ENCODE assay signal across 1 cellular context in genomic region chr14:71362920-71363584, GRCh38.
TF ChIP-seq lines count a peak whose summit lies in the region.

No MANE protein-coding gene starts in this region.

TF ChIP-seq in K562, 482 proteins besides CTCF, POLR2A, EP300 and RAD21 (continued from another document):
- no peak for TF ChIP-seq ZNF589 (CRISPR knock-in tag; IDR thresholded peaks at IDR 0.05; ENCODE audit: low read depth)
- TF ChIP-seq TSHZ1 (CRISPR knock-in tag; IDR thresholded peaks at IDR 0.05): no peak
- TF ChIP-seq KDM1A (IDR thresholded peaks at IDR 0.05): peak; percentile 17 to 46; a peak in 1 of 4 replicates
- peak; percentile 74 for TF ChIP-seq ZNF316 (IDR thresholded peaks at IDR 0.05)
- peak; percentile 58 for TF ChIP-seq ZNF384 (IDR thresholded peaks at IDR 0.05; ENCODE audit: low read depth, low read length)
- TF ChIP-seq MAFG (tag; conservative IDR thresholded peaks at IDR 0.05): peak; percentile 40; the same call in 1 of the 2 replicates
- no peak for TF ChIP-seq POLR3A (IDR thresholded peaks at IDR 0.05; ENCODE audit: borderline replicate concordance, extremely low read depth, insufficient read depth, insufficient read length)
- TF ChIP-seq PKNOX1 (IDR thresholded peaks at IDR 0.05): peak; percentile 33; the same call in 1 of the 2 replicates
- peak; percentile 85 for TF ChIP-seq MEIS2 (IDR thresholded peaks at IDR 0.05; ENCODE audit: partially characterized antibody)
- TF ChIP-seq GATA2 (CRISPR knock-in tag; IDR thresholded peaks at IDR 0.05): no peak
- peak; percentile 29; the same call in 1 of the 2 replicates for TF ChIP-seq NFE2 (IDR thresholded peaks at IDR 0.05; ENCODE audit: low read depth)
- no peak for TF ChIP-seq ZNF444 (CRISPR knock-in tag; IDR thresholded peaks at IDR 0.05)
- TF ChIP-seq C11orf30 (IDR thresholded peaks at IDR 0.05; ENCODE audit: low read depth): peak; percentile 64; the same call in 1 of the 2 replicates
- TF ChIP-seq CREM (IDR thresholded peaks at IDR 0.05; ENCODE audit: low read depth): 0 out of 2 replicates have a peak, but pooled peaks have one; percentile 16
- TF ChIP-seq ZNF584 (CRISPR knock-in tag; IDR thresholded peaks at IDR 0.05; ENCODE audit: low read depth): 0 out of 2 replicates have a peak, but pooled peaks have one; percentile 36
- TF ChIP-seq CREB1 (IDR thresholded peaks at IDR 0.05): no peak
- TF ChIP-seq CREB1 (CRISPR knock-in tag; IDR thresholded peaks at IDR 0.05): no peak
- TF ChIP-seq BHLHE40 (IDR thresholded peaks at IDR 0.05; ENCODE audit: low read length): no peak
- no peak for TF ChIP-seq NFIC (IDR thresholded peaks at IDR 0.05)
TF ChIP-seq in K562: peak in this region for 12.
